In genomic region chr2:129253461-129253812, GRCh38 we compare ENCODE assay signal across 10 cellular contexts.
DNase-seq lines count a peak whose midpoint lies in the region; FAIRE-seq and TF ChIP-seq lines count a peak whose summit lies in the region.
"Had no signal": no experiment of that assay in that cellular context is flagged by ENCODE, and none has a peak within 500 bp of the region (broad histone marks: within the 10 kb centered on the region; RNA-seq: fewer than 3 reads in every experiment).

No MANE protein-coding gene starts in this region.

- FAIRE-seq in bronchial epithelial cell (lab: Jason Lieb, UNC): no peak

- no peak overlapping the region for H3K27ac Mint-ChIP-seq in activated T-helper 2 cell treated with anti-CD3 and anti-CD28 coated beads, Interferon-gamma antibody, Interleukin-2, Interleukin-4, amounts not matched to agents 10 μg/mL and 5 μg/mL and 100 μg/mL, durations not matched to agents 14 hours and 24 hours and 36 hours
- H3K27ac Mint-ChIP-seq: activated CD4-positive, alpha-beta T cell treated with anti-CD3 and anti-CD28 coated beads for 36 hours had no signal

- H3K27me3 ChIP-seq in bronchial epithelial cell (ENCODE audit: control insufficient read depth, insufficient read depth, low read length) (no peaks in the 10 kb centered on the region), brain microvascular endothelial cell (replicated peaks) (no peaks in the 10 kb centered on the region)

- 0 out of 2 replicates have a peak, but pooled peaks have one; percentile 16 for TF ChIP-seq CTCF in GM12874 (IDR thresholded peaks at IDR 0.05; ENCODE audit: insufficient read depth, low read depth, low read length)
- peak; percentile 60 for TF ChIP-seq CTCF in bronchial epithelial cell (IDR thresholded peaks at IDR 0.05; ENCODE audit: insufficient read depth, low read length, severe bottlenecking)
- TF ChIP-seq CTCF in brain microvascular endothelial cell (IDR thresholded peaks at IDR 0.05; ENCODE audit: low read depth, low read length, missing control alignments): no peak

- no peaks in the 10 kb centered on the region for H3K27me3 Mint-ChIP-seq in activated T-helper 2 cell treated with anti-CD3 and anti-CD28 coated beads, Interferon-gamma antibody, Interleukin-2, Interleukin-4, amounts not matched to agents 10 μg/mL and 5 μg/mL and 100 μg/mL, durations not matched to agents 14 hours and 24 hours and 36 hours (ENCODE audit: low read depth)

- H3K4me1 Mint-ChIP-seq in activated T-helper 2 cell treated with anti-CD3 and anti-CD28 coated beads, Interferon-gamma antibody, Interleukin-2, Interleukin-4, amounts not matched to agents 10 μg/mL and 5 μg/mL and 100 μg/mL, durations not matched to agents 14 hours and 24 hours and 36 hours (ENCODE audit: low read depth): no peaks in the 10 kb centered on the region

- intact Hi-C loops in activated T-helper 2 cell treated with anti-CD3 and anti-CD28 coated beads, Interferon-gamma antibody, Interleukin-2, Interleukin-4, amounts not matched to agents 10 μg/mL and 5 μg/mL and 100 μg/mL, durations not matched to agents 14 hours and 24 hours and 36 hours (cut with micrococcal nuclease): no loop called here

- H3K27ac ChIP-seq in brain microvascular endothelial cell: no peak overlapping the region

- no peaks in the 10 kb centered on the region for H3K36me3 Mint-ChIP-seq in activated T-helper 2 cell treated with anti-CD3 and anti-CD28 coated beads, Interferon-gamma antibody, Interleukin-2, Interleukin-4, amounts not matched to agents 10 μg/mL and 5 μg/mL and 100 μg/mL, durations not matched to agents 14 hours and 24 hours and 36 hours (ENCODE audit: low read depth)

- H3K36me3 ChIP-seq in bronchial epithelial cell (ENCODE audit: control insufficient read depth, insufficient read depth, low read length) (no peaks in the 10 kb centered on the region), brain microvascular endothelial cell (replicated peaks) (no peaks in the 10 kb centered on the region)

- peak; percentile 30 for DNase-seq in NCI-H1694 (lab: John Stamatoyannopoulos, UW)
- DNase-seq in bronchial epithelial cell (ENCODE audit: low read depth): no peak
- peak; percentile 24 for DNase-seq in mucosa of gallbladder (ENCODE audit: low spot score)
- DNase-seq in hepatic stellate cell (ENCODE audit: low spot score): no peak
- DNase-seq in A172 (ENCODE audit: low spot score): no peak
- DNase-seq in activated T-helper 2 cell treated with anti-CD3 and anti-CD28 coated beads, Interferon-gamma antibody, Interleukin-2, Interleukin-4, amounts not matched to agents 10 μg/mL and 5 μg/mL and 100 μg/mL, durations not matched to agents 14 hours and 24 hours and 36 hours (ENCODE audit: low spot score): no peak
- no peak for DNase-seq in brain microvascular endothelial cell
- DNase-seq: activated CD4-positive, alpha-beta T cell treated with anti-CD3 and anti-CD28 coated beads for 36 hours; left colon had no signal

- in situ Hi-C loops in brain microvascular endothelial cell (cut with HindIII; ENCODE audit: low pct_ligation_motif_present, low sequenced_read_pairs): no loop called here

- peaks cover 23% of the 10 kb centered on the region for H3K9me3 Mint-ChIP-seq in activated T-helper 2 cell treated with anti-CD3 and anti-CD28 coated beads, Interferon-gamma antibody, Interleukin-2, Interleukin-4, amounts not matched to agents 10 μg/mL and 5 μg/mL and 100 μg/mL, durations not matched to agents 14 hours and 24 hours and 36 hours

- H3K4me3 ChIP-seq in bronchial epithelial cell (ENCODE audit: low read depth, low read length) (no peak overlapping the region), brain microvascular endothelial cell (ENCODE audit: low read depth, low read length) (no peak overlapping the region)

- H3K4me3 Mint-ChIP-seq in activated T-helper 2 cell treated with anti-CD3 and anti-CD28 coated beads, Interferon-gamma antibody, Interleukin-2, Interleukin-4, amounts not matched to agents 10 μg/mL and 5 μg/mL and 100 μg/mL, durations not matched to agents 14 hours and 24 hours and 36 hours (ENCODE audit: low read depth): no peak overlapping the region
- H3K4me3 Mint-ChIP-seq: activated CD4-positive, alpha-beta T cell treated with anti-CD3 and anti-CD28 coated beads for 36 hours had no signal

Comparison
In these comparisons a context has a peak if more than half of its experiments do, and no peak if none do; other contexts are left out.
1. DNase-seq: peak in NCI-H1694 (single experiment) and mucosa of gallbladder (single experiment); none in bronchial epithelial cell (single experiment), hepatic stellate cell (single experiment), A172 (single experiment), activated T-helper 2 cell treated with anti-CD3 and anti-CD28 coated beads, Interferon-gamma antibody, Interleukin-2, Interleukin-4, amounts not matched to agents 10 μg/mL and 5 μg/mL and 100 μg/mL, durations not matched to agents 14 hours and 24 hours and 36 hours (single experiment) and brain microvascular endothelial cell (single experiment).